ENCODE assay signal across 19 cellular contexts in genomic region chr10:124384142-124384541, GRCh38. TPM values are rescaled to one million over a fixed set of nuclear protein-coding genes. Genes with fewer than 3 reads are reported as not detected.
DNase-seq lines count a peak whose midpoint lies in the region; ATAC-seq and TF ChIP-seq lines count a peak whose summit lies in the region.
"Had no signal": no experiment of that assay in that cellular context is flagged by ENCODE, and none has a peak within 500 bp of the region (broad histone marks: within the 10 kb centered on the region; RNA-seq: fewer than 3 reads in every experiment).

No MANE protein-coding gene starts in this region.

- H3K9me3 ChIP-seq in adipocyte (ENCODE audit: control insufficient read depth, low read length) (no peaks in the 10 kb centered on the region), stomach (no peaks in the 10 kb centered on the region), transverse colon (no peaks in the 10 kb centered on the region)
- H3K9me3 ChIP-seq: body of pancreas, colonic mucosa, vagina had no signal

- TF ChIP-seq EP300 in stomach (IDR thresholded peaks at IDR 0.05) = no peak
- TF ChIP-seq EP300 in transverse colon (IDR thresholded peaks at IDR 0.05; ENCODE audit: low read depth) = no peak

- H3K27ac ChIP-seq in stomach (no peak overlapping the region), transverse colon (no peak overlapping the region)
- H3K27ac ChIP-seq: body of pancreas, colonic mucosa, vagina had no signal

- peaks cover 3% of the 10 kb centered on the region for H3K4me1 ChIP-seq in adipocyte (ENCODE audit: control insufficient read depth, insufficient read depth, low read length)
- peaks cover 6 to 9% (median 8%) of the 10 kb centered on the region in 4 donors for H3K4me1 ChIP-seq in stomach
- peaks cover 0 to 7% (median 6%) of the 10 kb centered on the region in 4 donors for H3K4me1 ChIP-seq in transverse colon

- no peak overlapping the region for H3K9ac ChIP-seq in adipocyte (ENCODE audit: low read length)

- H3K36me3 ChIP-seq in adipocyte (ENCODE audit: control insufficient read depth, insufficient read depth, low read length, severe bottlenecking) (no peaks in the 10 kb centered on the region), stomach (no peaks in the 10 kb centered on the region), transverse colon (no peaks in the 10 kb centered on the region)
- H3K36me3 ChIP-seq: colonic mucosa, vagina had no signal

- in situ Hi-C loops in G401 (cut with HindIII; ENCODE audit: low sequenced_read_pairs) = no loop called here
- in situ Hi-C loops in transverse colon (cut with MboI; ENCODE audit: low pct_ligation_motif_present in 1 of 4, low pct_unique_long_range_greater_than_20kb in 1 of 4, low sequenced_read_pairs in 3 of 4) = loop anchor here (10.0 to 25.0 kb wide), 2 partner anchors 389 to 797 kb away; no protein-coding TSS in a partner anchor

- TF ChIP-seq POLR2A in stomach (IDR thresholded peaks at IDR 0.05) (no peak), transverse colon (IDR thresholded peaks at IDR 0.05) (no peak)

- intact Hi-C loops in stomach (cut with DNase I; ENCODE audit: low total_unique reads) = loop anchor here (10.0 kb wide), 1 partner anchor 799 kb away; no protein-coding TSS in a partner anchor
- intact Hi-C loops in transverse colon (cut with DNase I; ENCODE audit: low total_unique reads) = loop anchor here (10.0 kb wide), 1 partner anchor 289 kb away; the partner anchor contains the start of gene CHST15

- no peak for ATAC-seq in GM18909 (IDR thresholded peaks at IDR 0.05; ENCODE audit: poor library complexity, unreplicated experiment)
- ATAC-seq: body of pancreas, left colon, natural killer cell had no signal

- 56 to 75% (median 70%) methylated on average over 4 of the region's 4 CpGs for WGBS in stomach, 5 donors
- WGBS in transverse colon (ENCODE audit: low coverage in 1 of 2), 2 donors = 80% methylated on average over 4 of the region's 4 CpGs; no CpG with 5 or more reads in 1 of the 2 donors

- TF ChIP-seq CTCF in fibroblast of the aortic adventitia (IDR thresholded peaks at IDR 0.05; ENCODE audit: insufficient read depth, low read length) (no peak), stomach (IDR thresholded peaks at IDR 0.05) (no peak), transverse colon (IDR thresholded peaks at IDR 0.05) (no peak)

- DNase-seq in G401 (ENCODE audit: low spot score) (peak; percentile 42), adipocyte (ENCODE audit: low read depth) (peak; percentile 13), fibroblast of the aortic adventitia (ENCODE audit: low read depth) (peak; percentile 14), stomach (peak; percentile 21), NCI-H82 treated with DMSO at 0.1 percent for 48 hours (lab: John Stamatoyannopoulos, UW; ENCODE audit: unreplicated experiment) (no peak), transverse colon (no peak)
- DNase-seq: activated CD8-positive, alpha-beta memory T cell treated with anti-CD3 and anti-CD28 coated beads, Interleukin-2, amount 50 U/mL, for 48 hours; body of pancreas; colonic mucosa; HFFc6; Karpas-422; mesenchymal stem cell; natural killer cell; NCI-H1048; NCI-H1930; T-helper 2 cell had no signal

- no peak overlapping the region for H3K4me3 ChIP-seq in adipocyte (ENCODE audit: low read length)
- H3K4me3 ChIP-seq in fibroblast of the aortic adventitia (ENCODE audit: low read depth, low read length) = no peak overlapping the region
- H3K4me3 ChIP-seq in stomach = no peak overlapping the region
- no peak overlapping the region for H3K4me3 ChIP-seq in transverse colon
- H3K4me3 ChIP-seq: body of pancreas, colonic mucosa, vagina had no signal

- H3K27me3 ChIP-seq in adipocyte (replicated peaks; ENCODE audit: control insufficient read depth, insufficient read depth, low read length) = peaks cover 30% of the 10 kb centered on the region
- peaks cover 0 to 50% (median 15%) of the 10 kb centered on the region in 3 donors for H3K27me3 ChIP-seq in stomach
- peaks cover 33% of the 10 kb centered on the region for H3K27me3 ChIP-seq in transverse colon
- H3K27me3 ChIP-seq: body of pancreas, vagina had no signal

RNA-seq across cellular contexts. Expression of gene OAT, which starts 34.6 kb away (rescaled TPM):
- total RNA-seq in G401 (2014; rRNA removed; shearing (Covaris generic)) = 193 and 244 TPM in 2 replicates
- total RNA-seq in fibroblast of the aortic adventitia (ENCODE audit: low replicate concordance) (121 and 154 TPM in 2 replicates), stomach (100 to 1,000 TPM in 1 of 5 donors, 10 to 100 TPM in 4; 26.1 to 243 (median 75.0) TPM), transverse colon (10 to 100 TPM; 22.1 to 89.3 (median 60.9) TPM)
- 10 to 100 TPM; 63.6 to 94.9 (median 63.8) TPM for polyA plus RNA-seq in stomach

Comparison
In these comparisons a context has a peak if more than half of its experiments do, and no peak if none do; other contexts are left out.
1. DNase-seq: peak in G401 (single experiment), adipocyte (single experiment), fibroblast of the aortic adventitia (single experiment) and stomach (single experiment); none in NCI-H82 treated with DMSO at 0.1 percent for 48 hours (single experiment) and transverse colon (single experiment).